1 cellular context compared by ENCODE assay signal in genomic region chr6:55825402-55826051, GRCh38.
TF ChIP-seq lines count a peak whose summit lies in the region.

No MANE protein-coding gene starts in this region.

TF ChIP-seq in endothelial cell of umbilical vein, 7 proteins besides CTCF, POLR2A, EP300 and RAD21:
- TF ChIP-seq MAX (IDR thresholded peaks at IDR 0.05; ENCODE audit: insufficient read depth, insufficient read length) (no peak), FOS (IDR thresholded peaks at IDR 0.05; ENCODE audit: borderline replicate concordance, insufficient read depth, low read length) (peak; percentile 4)
